Comparison of ENCODE assay signal across 27 cellular contexts in the genomic region with DNA sequence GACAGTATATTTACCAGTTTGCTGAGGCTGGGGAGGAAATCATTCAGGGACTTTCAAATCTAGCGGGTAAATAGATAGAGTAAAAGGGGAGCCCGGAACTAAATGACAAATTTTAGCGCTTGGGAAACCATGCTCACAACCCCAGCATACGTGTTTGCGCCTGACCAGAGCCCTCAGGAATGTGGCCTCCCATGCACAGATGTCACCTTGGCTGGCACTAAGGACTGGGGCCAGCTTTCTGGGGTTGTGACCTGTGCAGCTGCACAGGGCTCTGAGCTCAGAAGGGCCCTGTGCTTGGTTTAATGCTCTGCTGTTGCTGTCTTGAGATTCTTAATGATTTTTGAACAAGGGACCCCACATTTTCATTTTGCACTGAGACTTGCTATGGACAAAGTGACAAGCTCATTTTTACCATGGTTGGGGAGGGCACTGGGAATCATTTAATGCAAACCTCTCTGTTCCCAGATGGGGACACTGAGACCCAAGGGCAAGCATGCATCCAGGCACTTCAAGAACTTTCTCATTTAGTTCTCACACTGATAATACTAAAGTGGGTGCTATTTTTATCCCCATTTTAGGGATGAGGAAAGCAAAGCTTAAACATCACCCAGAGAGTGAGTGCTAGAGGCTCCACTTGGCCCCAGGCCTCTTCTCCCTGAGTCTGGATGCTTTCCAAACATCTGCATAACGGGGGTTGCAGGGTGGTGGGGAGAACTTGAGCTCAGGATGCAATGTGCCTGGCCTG. TPM values are rescaled to one million over a fixed set of nuclear protein-coding genes. Genes with fewer than 3 reads are reported as not detected.
DNase-seq lines count a peak whose midpoint lies in the region; ATAC-seq and TF ChIP-seq lines count a peak whose summit lies in the region.
"Had no signal": no experiment of that assay in that cellular context is flagged by ENCODE, and none has a peak within 500 bp of the region (broad histone marks: within the 10 kb centered on the region; RNA-seq: fewer than 3 reads in every experiment).

No MANE protein-coding gene starts in this region.

- intact Hi-C loops in heart right ventricle (cut with DNase I) = no loop called here
- intact Hi-C loops in spleen (cut with DNase I; ENCODE audit: low total_unique reads) = no loop called here

- ATAC-seq in heart right ventricle (peak in 7 of 8 donors; percentile 43 to 81 (median 55)), HG03135 (IDR thresholded peaks at IDR 0.05; ENCODE audit: unreplicated experiment) (no peak)
- ATAC-seq: A549; CD8-positive, alpha-beta T cell; GM12878; Panc1 had no signal

- TF ChIP-seq CTCF in heart right ventricle (IDR thresholded peaks at IDR 0.05) (no peak), spleen (IDR thresholded peaks at IDR 0.05 in 8 of 11, conservative IDR thresholded peaks at IDR 0.05 in 3 of 11) (no peak)

- no peak overlapping the region for H3K4me3 ChIP-seq in ectodermal cell (ENCODE audit: insufficient read depth, low read depth, low read length)
- H3K4me3 ChIP-seq in heart right ventricle = no peak overlapping the region
- H3K4me3 ChIP-seq in spleen = no peak overlapping the region
- H3K4me3 ChIP-seq: A549, GM12878 had no signal

- H3K27ac ChIP-seq in ectodermal cell (ENCODE audit: insufficient read depth, low read depth, low read length, poor library complexity, severe bottlenecking) (peak overlapping the region; percentile 23), heart right ventricle (peak overlapping the region in 9 of 10 donors; percentile 8 to 79 (median 54)), spleen (peak overlapping the region in 1 of 8 donors; percentile 40)
- H3K27ac ChIP-seq: A549 had no signal

- WGBS in ectodermal cell, 2 experiments = 89 to 94% methylated on average over 6 of the region's 6 CpGs
- 69 to 71% methylated on average over 6 of the region's 6 CpGs for WGBS in heart right ventricle, 2 donors
- 66 to 77% (median 75%) methylated on average over 6 of the region's 6 CpGs for WGBS in spleen, 5 donors

- no peaks in the 10 kb centered on the region for H3K9me3 ChIP-seq in ectodermal cell (ENCODE audit: control insufficient read depth, low read length)
- no peaks in the 10 kb centered on the region for H3K9me3 ChIP-seq in heart right ventricle
- H3K9me3 ChIP-seq in spleen = no peaks in the 10 kb centered on the region
- H3K9me3 ChIP-seq: A549, SK-N-SH had no signal

- no peak for TF ChIP-seq POLR2A in spleen (IDR thresholded peaks at IDR 0.05)

- peaks cover 24% of the 10 kb centered on the region for H3K4me1 ChIP-seq in ectodermal cell (ENCODE audit: control insufficient read depth, insufficient read depth, low read length)
- peaks cover 3 to 47% (median 23%) of the 10 kb centered on the region in 9 donors for H3K4me1 ChIP-seq in heart right ventricle
- peaks cover 0 to 37% (median 5%) of the 10 kb centered on the region in 6 donors for H3K4me1 ChIP-seq in spleen
- H3K4me1 ChIP-seq: A549 had no signal

- H3K27me3 ChIP-seq in ectodermal cell (ENCODE audit: control insufficient read depth, insufficient read depth, low read length, poor library complexity, severe bottlenecking) (no peaks in the 10 kb centered on the region), heart right ventricle (no peaks in the 10 kb centered on the region), spleen (replicated peaks in 1 of 7) (no peaks in the 10 kb centered on the region)

- H3K36me3 ChIP-seq in ectodermal cell (ENCODE audit: control insufficient read depth, insufficient read depth, low read length) (no peaks in the 10 kb centered on the region), heart right ventricle (no peaks in the 10 kb centered on the region), spleen (peaks cover 0 to 6% (median 0%) of the 10 kb centered on the region in 6 donors)

- DNase-seq in heart right ventricle (no peak), left kidney (ENCODE audit: low read depth, low spot score) (peak; percentile 64), spleen (peak; percentile 33), AG08395 (ENCODE audit: low spot score) (no peak), HuH-7 (ENCODE audit: low spot score) (no peak)
- DNase-seq: C1 segment of cervical spinal cord; CD8-positive, alpha-beta T cell; DMS 273 treated with DMSO at 0.1 percent for 48 hours; DMS79; EL; GDM1; HCEC 1CT; NCI-H1048; NCI-H1417; NCI-H1694; NCI-H2081; NCI-H2227 treated with DMSO at 0.1 percent for 48 hours; NCI-H69; SK-N-SH had no signal

RNA-seq across cellular contexts. Expression of a gene that starts 44.1 kb away (rescaled TPM):
- 2.3 TPM for polyA plus RNA-seq in ectodermal cell (2013, experiment 1 of 4)
- polyA plus RNA-seq in ectodermal cell (2013, experiment 2 of 4) = 2.2 TPM
- polyA plus RNA-seq in ectodermal cell (2013, experiment 3 of 4) = 2.2 TPM
- 3.1 TPM for polyA plus RNA-seq in ectodermal cell (2013, experiment 4 of 4)
- 100 to 1,000 TPM in 1 of 10 donors, 10 to 100 TPM in 9; 18.3 to 149 (median 54.3) TPM for total RNA-seq in heart right ventricle
- 10 to 100 TPM; 47.7 to 63.4 TPM for polyA plus RNA-seq in heart right ventricle
- 10 to 100 TPM in 6 of 7 donors, 1 to 10 TPM in 1; 9.6 to 47.7 (median 30.5) TPM for total RNA-seq in spleen
- 10 to 100 TPM in 1 of 3 donors, 1 to 10 TPM in 2; 5.7 to 17.2 (median 7.0) TPM for polyA plus RNA-seq in spleen
- total RNA-seq: CD8-positive, alpha-beta T cell; GM12878; OCI-LY7 had no signal
- polyA plus RNA-seq: GM12878 had no signal

RNA-seq across cellular contexts. Expression of a gene that starts 45.3 kb away (rescaled TPM):
- not detected for polyA plus RNA-seq in ectodermal cell (2013, experiment 1 of 4)
- polyA plus RNA-seq in ectodermal cell (2013, experiment 2 of 4) = not detected
- polyA plus RNA-seq in ectodermal cell (2013, experiment 3 of 4) = not detected
- polyA plus RNA-seq in ectodermal cell (2013, experiment 4 of 4) = not detected
- total RNA-seq in heart right ventricle (not detected), spleen (under 1 TPM in 1 of 7 donors, not detected in 6; 0.23 TPM)
- polyA plus RNA-seq in heart right ventricle (under 1 TPM; 0.07 to 0.37 TPM), spleen (under 1 TPM; 0.28 to 0.42 (median 0.35) TPM)
- total RNA-seq: CD8-positive, alpha-beta T cell; GM12878; H1; NCI-H460; OCI-LY7 had no signal
- polyA plus RNA-seq: A549, H1, SK-N-SH had no signal

Comparison
In these comparisons a context has a peak if more than half of its experiments do, and no peak if none do; other contexts are left out.
1. DNase-seq: peak in left kidney (single experiment) and spleen (single experiment); none in heart right ventricle (0 of 2), AG08395 (single experiment) and HuH-7 (single experiment).